8 cellular contexts compared by ENCODE assay signal in genomic region chr19:36528194-36528920, GRCh38. TPM values are rescaled to one million over a fixed set of nuclear protein-coding genes. Genes with fewer than 3 reads are reported as not detected.
DNase-seq lines count a peak whose midpoint lies in the region; TF ChIP-seq lines count a peak whose summit lies in the region.

TSS of gene ZNF260 (minus strand) at chr19:36528271. CDS start at chr19:36515238, 13,033 bp downstream.

- H3K36me3 ChIP-seq in endocrine pancreas (ENCODE audit: control insufficient read depth, insufficient read depth, low read length), result peaks cover 7% of the 10 kb centered on the region
- H3K36me3 ChIP-seq in mesenchymal stem cell (ENCODE audit: control insufficient read depth in 1 of 2, insufficient read depth in 2 of 2, low read depth in 1 of 2, low read length in 2 of 2), result peaks cover 7 to 23% of the 10 kb centered on the region in 2 experiments

- H3K4me1 ChIP-seq in endocrine pancreas (ENCODE audit: control insufficient read depth, insufficient read depth, low read length) (peaks cover 11% of the 10 kb centered on the region), mesenchymal stem cell (ENCODE audit: control insufficient read depth, insufficient read depth, low read depth, low read length) (peaks cover 2% of the 10 kb centered on the region)

- DNase-seq in COLO668 (lab: John Stamatoyannopoulos, UW; ENCODE audit: unreplicated experiment) (peak; percentile 94), GM20000 (ENCODE audit: low spot score) (peak; percentile 90), HT1080 (ENCODE audit: low read depth) (peak; percentile 93), NOMO-1 treated with dmso at 0.1 percent for 144 hours (lab: John Stamatoyannopoulos, UW; ENCODE audit: unreplicated experiment) (peak; percentile 89), mesenchymal stem cell (peak; percentile 98)
- peak; percentile 75 for DNase-seq in activated CD8-positive, alpha-beta memory T cell treated with anti-CD3 and anti-CD28 coated beads, Interleukin-2, amount 50 U/mL, for 1 hour (ENCODE audit: extremely low read depth)
- peak; percentile 88 for DNase-seq in stimulated activated CD8-positive, alpha-beta memory T cell treated with anti-CD3 and anti-CD28 coated beads, Interleukin-12 subunit alpha, Interleukin-12 subunit beta, amount 100 ng/mL, for 24 hours (ENCODE audit: extremely low read depth)

- H3K18ac ChIP-seq in mesenchymal stem cell (ENCODE audit: low read depth in 1 of 2, low read length in 2 of 2), result peak within 1 kb of the TSS; percentile 92 to 98

- H3K27ac ChIP-seq in mesenchymal stem cell (ENCODE audit: low read length, poor library complexity, severe bottlenecking), result peak within 1 kb of the TSS; percentile 93

- no peaks in the 10 kb centered on the region for H3K27me3 ChIP-seq in endocrine pancreas (ENCODE audit: control insufficient read depth, insufficient read depth, low read length)
- no peaks in the 10 kb centered on the region for H3K27me3 ChIP-seq in mesenchymal stem cell (ENCODE audit: control insufficient read depth in 1 of 2, insufficient read depth in 1 of 2, low read length in 2 of 2)

- H2BK120ac ChIP-seq in mesenchymal stem cell (ENCODE audit: low read depth, low read length), result peak within 1 kb of the TSS; percentile 74

- peak within 1 kb of the TSS; percentile 51 to 99 for H3K14ac ChIP-seq in mesenchymal stem cell (ENCODE audit: low read length in 2 of 2)

- H3K9ac ChIP-seq in endocrine pancreas (ENCODE audit: control insufficient read depth, insufficient read depth, low read length) (peak within 1 kb of the TSS; percentile 95), mesenchymal stem cell (ENCODE audit: low read length) (peak within 1 kb of the TSS; percentile 98)

- H3K79me1 ChIP-seq in mesenchymal stem cell (replicated peaks; ENCODE audit: low read length, poor library complexity, severe bottlenecking), result peaks cover 17% of the 10 kb centered on the region

- H3K23ac ChIP-seq in mesenchymal stem cell (ENCODE audit: low read length in 2 of 2), result peak within 1 kb of the TSS in 1 of 2 experiments; percentile 95

- H4K91ac ChIP-seq in mesenchymal stem cell (ENCODE audit: low read length), result peak within 1 kb of the TSS; percentile 90

- H3K4me3 ChIP-seq in endocrine pancreas (ENCODE audit: control insufficient read depth, insufficient read depth, low read length) (peak within 1 kb of the TSS; percentile 90), mesenchymal stem cell (ENCODE audit: insufficient read depth in 1 of 2, low read depth in 1 of 2, low read length in 2 of 2) (peak within 1 kb of the TSS; percentile 91 to 97)

- peaks cover 2% of the 10 kb centered on the region for H3K9me3 ChIP-seq in endocrine pancreas (ENCODE audit: control insufficient read depth, low read length)
- H3K9me3 ChIP-seq in mesenchymal stem cell (ENCODE audit: control insufficient read depth, low read length), result peaks cover 37% of the 10 kb centered on the region

- peak within 1 kb of the TSS; percentile 72 for H3K4me2 ChIP-seq in mesenchymal stem cell (ENCODE audit: low read length, poor library complexity, severe bottlenecking)

- H2BK5ac ChIP-seq in mesenchymal stem cell (ENCODE audit: low read depth, low read length, poor library complexity, severe bottlenecking), result peak within 1 kb of the TSS; percentile 66

- H2BK15ac ChIP-seq in mesenchymal stem cell (ENCODE audit: low read depth, poor library complexity, severe bottlenecking), result no peak within 1 kb of the TSS

- H2BK12ac ChIP-seq in mesenchymal stem cell (ENCODE audit: low read length in 2 of 2), result peak within 1 kb of the TSS in 1 of 2 experiments; percentile 65

- H3K4ac ChIP-seq in mesenchymal stem cell (ENCODE audit: low read depth in 1 of 2, low read length in 2 of 2), result peak within 1 kb of the TSS; percentile 46 to 99

- H2AK5ac ChIP-seq in mesenchymal stem cell (ENCODE audit: low read length, severe bottlenecking), result no peak within 1 kb of the TSS

- H2AFZ ChIP-seq in mesenchymal stem cell (ENCODE audit: low read depth, low read length), result peak within 1 kb of the TSS; percentile 100

- H4K8ac ChIP-seq in mesenchymal stem cell (ENCODE audit: low read length), result peak within 1 kb of the TSS; percentile 73

- WGBS in mesenchymal stem cell, result under 1% methylated on average over 55 of the region's 55 CpGs

- TF ChIP-seq CTCF in GM20000 (IDR thresholded peaks at IDR 0.05; ENCODE audit: extremely low read depth, missing control alignments), result no peak

RNA-seq across cellular contexts. Expression of gene ZNF260, which starts in this region (rescaled TPM):
- 6.3 and 7.0 TPM in 2 replicates for total RNA-seq in HT1080 (2014; rRNA removed; shearing (Covaris generic))
- 5.1 and 5.9 TPM in 2 replicates for polyA plus RNA-seq in HT1080 (2015; cell fraction: cytosol; rRNA removed)
- 6.5 and 8.0 TPM in 2 replicates for polyA plus RNA-seq in HT1080 (2015; cell fraction: nucleus; rRNA removed)
- 9.6 TPM for polyA plus RNA-seq in mesenchymal stem cell (2013, experiment 1 of 2)
- polyA plus RNA-seq in mesenchymal stem cell (2013, experiment 2 of 2), result 9.5 TPM

Comparison
In these comparisons a context has a peak if more than half of its experiments do, and no peak if none do; other contexts are left out.
1. Peak in every context shown above with its lines: DNase-seq, H3K4me3 ChIP-seq and H3K27ac ChIP-seq.